8 cellular contexts compared by ENCODE assay signal in genomic region chrX:56800801-56801200, GRCh38.
DNase-seq lines count a peak whose midpoint lies in the region; ATAC-seq and TF ChIP-seq lines count a peak whose summit lies in the region.

No MANE protein-coding gene starts in this region.

- peak overlapping the region; percentile 46 to 75 for H3K4me3 Mint-ChIP-seq in stimulated activated naive CD8-positive, alpha-beta T cell treated with anti-CD3 and anti-CD28 coated beads, Interleukin-15, amount 100 ng/mL, for 72 hours

- no peak overlapping the region for H2AFZ ChIP-seq in MM.1S (ENCODE audit: low read length)

- no peaks in the 10 kb centered on the region for H3K9me3 Mint-ChIP-seq in stimulated activated naive CD8-positive, alpha-beta T cell treated with anti-CD3 and anti-CD28 coated beads, Interleukin-15, amount 100 ng/mL, for 72 hours

- no peak overlapping the region for H3K4me3 ChIP-seq in MM.1S (ENCODE audit: low read length)
- H3K4me3 ChIP-seq in left ventricle myocardium inferior: no peak overlapping the region

- no peaks in the 10 kb centered on the region for H3K79me2 ChIP-seq in MM.1S (ENCODE audit: low read length)

- no peak overlapping the region for H3K9ac ChIP-seq in MM.1S (ENCODE audit: low read length)

- H3K9me3 ChIP-seq in MM.1S (replicated peaks; ENCODE audit: insufficient read depth, low read length) (no peaks in the 10 kb centered on the region), left ventricle myocardium inferior (replicated peaks) (no peaks in the 10 kb centered on the region)

- H3F3A ChIP-seq in MM.1S (ENCODE audit: insufficient read depth, low read length): no peaks in the 10 kb centered on the region

- H3K27ac ChIP-seq in MM.1S (ENCODE audit: low read length) (no peak overlapping the region), left ventricle myocardium inferior (replicated peaks) (no peak overlapping the region)

- TF ChIP-seq CTCF in MM.1S (IDR thresholded peaks at IDR 0.05; ENCODE audit: low read length) (peak; percentile 16), left ventricle myocardium inferior (IDR thresholded peaks at IDR 0.05; ENCODE audit: borderline replicate concordance) (no peak)

- H3K27me3 ChIP-seq in MM.1S (replicated peaks; ENCODE audit: insufficient read depth, low read length): no peaks in the 10 kb centered on the region
- H3K27me3 ChIP-seq in left ventricle myocardium inferior (ENCODE audit: low read depth): no peaks in the 10 kb centered on the region

- no peaks in the 10 kb centered on the region for H3K9me2 ChIP-seq in MM.1S (replicated peaks; ENCODE audit: insufficient read depth, low read length)

- peak overlapping the region; percentile 4 to 98 for H3K27ac Mint-ChIP-seq in stimulated activated naive CD8-positive, alpha-beta T cell treated with anti-CD3 and anti-CD28 coated beads, Interleukin-15, amount 100 ng/mL, for 72 hours

- peak; percentile 1 for DNase-seq in CD1c-positive myeloid dendritic cell (ENCODE audit: extremely low spot score)
- peak; percentile 61 for DNase-seq in MM.1S
- peak; percentile 14 for DNase-seq in activated naive CD8-positive, alpha-beta T cell treated with anti-CD3 and anti-CD28 coated beads, Interleukin-2, amount 50 U/mL, for 16 hours (ENCODE audit: low read depth, low spot score)
- DNase-seq in stimulated activated naive CD8-positive, alpha-beta T cell treated with anti-CD3 and anti-CD28 coated beads, Interleukin-15, amount 100 ng/mL, for 72 hours: peak; percentile 22 to 58
- no peak for DNase-seq in left ventricle myocardium inferior
- DNase-seq in OCI-M2 (lab: John Stamatoyannopoulos, UW; ENCODE audit: unreplicated experiment): no peak

- intact Hi-C loops in left ventricle myocardium inferior (cut with micrococcal nuclease): no loop called here

- H3K36me3 ChIP-seq in MM.1S (replicated peaks; ENCODE audit: insufficient read depth, low read length): no peaks in the 10 kb centered on the region
- H3K36me3 ChIP-seq in left ventricle myocardium inferior: no peaks in the 10 kb centered on the region

- no peaks in the 10 kb centered on the region for H3K27me3 Mint-ChIP-seq in stimulated activated naive CD8-positive, alpha-beta T cell treated with anti-CD3 and anti-CD28 coated beads, Interleukin-15, amount 100 ng/mL, for 72 hours

- H4K20me1 ChIP-seq in MM.1S (ENCODE audit: insufficient read depth, low read length): no peaks in the 10 kb centered on the region

- H3K4me1 ChIP-seq in MM.1S (ENCODE audit: low read length): peaks cover 17% of the 10 kb centered on the region
- peaks cover 12% of the 10 kb centered on the region for H3K4me1 ChIP-seq in left ventricle myocardium inferior

- peaks cover 68% of the 10 kb centered on the region for H3K4me1 Mint-ChIP-seq in stimulated activated naive CD8-positive, alpha-beta T cell treated with anti-CD3 and anti-CD28 coated beads, Interleukin-15, amount 100 ng/mL, for 72 hours

- peak overlapping the region; percentile 32; the same call in 1 of the 2 replicates for H3K4me2 ChIP-seq in MM.1S (ENCODE audit: low read depth, low read length)

- ATAC-seq in GM21367 (IDR thresholded peaks at IDR 0.05; ENCODE audit: unreplicated experiment) (peak; percentile 84), HG03457 (IDR thresholded peaks at IDR 0.05; ENCODE audit: unreplicated experiment) (no peak)
- peak; percentile 88 for ATAC-seq in stimulated activated naive CD8-positive, alpha-beta T cell treated with anti-CD3 and anti-CD28 coated beads, Interleukin-15, amount 100 ng/mL, for 72 hours

Comparison
In these comparisons a context has a peak if more than half of its experiments do, and no peak if none do; other contexts are left out.
1. DNase-seq: peak in CD1c-positive myeloid dendritic cell (single experiment), MM.1S (single experiment), activated naive CD8-positive, alpha-beta T cell treated with anti-CD3 and anti-CD28 coated beads, Interleukin-2, amount 50 U/mL, for 16 hours (single experiment) and stimulated activated naive CD8-positive, alpha-beta T cell treated with anti-CD3 and anti-CD28 coated beads, Interleukin-15, amount 100 ng/mL, for 72 hours (2 of 2); none in left ventricle myocardium inferior (single experiment) and OCI-M2 (single experiment).